Comparison of ENCODE assay signal across 27 cellular contexts in genomic region chr1:210321552-210321951, GRCh38. TPM values are rescaled to one million over a fixed set of nuclear protein-coding genes. Genes with fewer than 3 reads are reported as not detected.
DNase-seq lines count a peak whose midpoint lies in the region; ATAC-seq, FAIRE-seq and TF ChIP-seq lines count a peak whose summit lies in the region.
"Had no signal": no experiment of that assay in that cellular context is flagged by ENCODE, and none has a peak within 500 bp of the region (broad histone marks: within the 10 kb centered on the region; RNA-seq: fewer than 3 reads in every experiment).

No MANE protein-coding gene starts in this region.

- no peaks in the 10 kb centered on the region for H3K9me3 ChIP-seq in astrocyte (ENCODE audit: insufficient read depth, low read depth, low read length)
- H3K9me3 ChIP-seq: esophagus muscularis mucosa, left lung, Peyer's patch, transverse colon had no signal

- ATAC-seq in foreskin keratinocyte (peak; percentile 98), left colon (no peak)
- ATAC-seq: activated T-cell treated with anti-CD3 and anti-CD28 coated beads, Interleukin-2, amount 50 U/mL, for 4 hours; left lung; stimulated activated naive CD8-positive, alpha-beta T cell treated with anti-CD3 and anti-CD28 coated beads, Interleukin-15, amount 100 ng/mL, for 72 hours had no signal

- H3K4me2 ChIP-seq in astrocyte (ENCODE audit: low read length) = no peak overlapping the region

- H3K36me3 Mint-ChIP-seq in astrocyte (ENCODE audit: low read depth, unreplicated experiment) = no peaks in the 10 kb centered on the region

- DNase-seq in NCI-H1436 (lab: John Stamatoyannopoulos, UW) (peak; percentile 76), NCI-H1436 treated with DMSO at 0.1 percent for 48 hours (lab: John Stamatoyannopoulos, UW) (no peak), astrocyte (ENCODE audit: low read depth) (no peak), foreskin keratinocyte (peak; percentile 66 to 88), ureter (ENCODE audit: low spot score) (peak; percentile 65), DMS 273 treated with DMSO at 0.1 percent for 48 hours (lab: John Stamatoyannopoulos, UW) (no peak), left colon (no peak)
- no peak for DNase-seq in stimulated activated CD4-positive, alpha-beta T cell treated with anti-CD3 and anti-CD28 coated beads, Interleukin-4, amount 100 ng/mL, for 4 hours
- DNase-seq: 8988T; activated CD4-positive, CD25-positive, alpha-beta regulatory T cell treated with anti-CD3 and anti-CD28 coated beads, Interleukin-2, amount 50 U/mL, for 72 hours; activated naive CD4-positive, alpha-beta T cell treated with anti-CD3 and anti-CD28 coated beads for 36 hours; activated T-cell treated with anti-CD3 and anti-CD28 coated beads, Interleukin-2, amount 50 U/mL, for 4 hours; AML-193; anterior cingulate cortex; EL; left lung; MM.1S; NCI-H1694 treated with DMSO at 0.1 percent for 48 hours; NK-92 treated with Interleukin-12 subunit alpha and Interleukin-12 subunit beta, amount 100 ng/mL, for 24 hours; Peyer's patch; stimulated activated CD4-positive, alpha-beta T cell treated with anti-CD3 and anti-CD28 coated beads, Interleukin-4, amount 100 ng/mL, for 1 hour; stimulated activated naive CD8-positive, alpha-beta T cell treated with anti-CD3 and anti-CD28 coated beads, Interleukin-15, amount 100 ng/mL, for 72 hours; T1000; transverse colon had no signal

- no peaks in the 10 kb centered on the region for H3K36me3 ChIP-seq in astrocyte (ENCODE audit: insufficient read depth, low read length)
- H3K36me3 ChIP-seq: esophagus muscularis mucosa, left lung, Peyer's patch had no signal

- H3K9ac ChIP-seq in astrocyte (ENCODE audit: low read length) = no peak overlapping the region

- H3K4me3 ChIP-seq in astrocyte (ENCODE audit: insufficient read depth, low read depth, low read length) = no peak overlapping the region
- H3K4me3 ChIP-seq: esophagus muscularis mucosa, left lung, Peyer's patch, transverse colon had no signal

- peaks cover 3% of the 10 kb centered on the region for H3K27me3 ChIP-seq in astrocyte (ENCODE audit: insufficient read depth, low read length)
- peaks cover 2% of the 10 kb centered on the region for H3K27me3 ChIP-seq in foreskin keratinocyte
- H3K27me3 ChIP-seq: esophagus muscularis mucosa, left lung, Peyer's patch, transverse colon had no signal

- H3K79me2 ChIP-seq in astrocyte (ENCODE audit: insufficient read depth, low read length) = no peaks in the 10 kb centered on the region

- H4K20me1 ChIP-seq in astrocyte (ENCODE audit: insufficient read depth, low read length) = no peaks in the 10 kb centered on the region

- H2AFZ ChIP-seq in astrocyte (ENCODE audit: low read depth, low read length) = no peak overlapping the region

- intact Hi-C loops in left colon (cut with DNase I, micrococcal nuclease) = no loop called here

- H3K27me3 Mint-ChIP-seq in astrocyte (ENCODE audit: low read depth, unreplicated experiment) = no peaks in the 10 kb centered on the region

- H3K9me3 Mint-ChIP-seq in astrocyte (ENCODE audit: unreplicated experiment) = peaks cover 6% of the 10 kb centered on the region
- H3K9me3 Mint-ChIP-seq: activated T-cell treated with anti-CD3 and anti-CD28 coated beads, Interleukin-2, amount 50 U/mL, for 4 hours had no signal

- H3K4me3 Mint-ChIP-seq in astrocyte (ENCODE audit: unreplicated experiment) = no peak overlapping the region
- H3K4me3 Mint-ChIP-seq: activated naive CD4-positive, alpha-beta T cell treated with anti-CD3 and anti-CD28 coated beads for 36 hours; activated T-cell treated with anti-CD3 and anti-CD28 coated beads, Interleukin-2, amount 50 U/mL, for 4 hours; IgD-negative memory B cell; stimulated activated naive CD8-positive, alpha-beta T cell treated with anti-CD3 and anti-CD28 coated beads, Interleukin-15, amount 100 ng/mL, for 72 hours had no signal

- H3K27ac ChIP-seq in astrocyte (ENCODE audit: low read depth, low read length) (no peak overlapping the region), foreskin keratinocyte (peak overlapping the region; percentile 7)
- H3K27ac ChIP-seq: esophagus muscularis mucosa, HL-60, left lung, Peyer's patch, transverse colon had no signal

- H3K27ac Mint-ChIP-seq in astrocyte (ENCODE audit: unreplicated experiment) = peak overlapping the region; percentile 70
- H3K27ac Mint-ChIP-seq: activated naive CD4-positive, alpha-beta T cell treated with anti-CD3 and anti-CD28 coated beads for 36 hours; stimulated activated naive CD8-positive, alpha-beta T cell treated with anti-CD3 and anti-CD28 coated beads, Interleukin-15, amount 100 ng/mL, for 72 hours had no signal

- H3K4me1 ChIP-seq in astrocyte (ENCODE audit: insufficient read depth, low read length) = no peaks in the 10 kb centered on the region
- peaks cover 12% of the 10 kb centered on the region for H3K4me1 ChIP-seq in foreskin keratinocyte
- H3K4me1 ChIP-seq: esophagus muscularis mucosa, left lung, Peyer's patch, transverse colon had no signal

- peaks cover 2% of the 10 kb centered on the region for H3K4me1 Mint-ChIP-seq in astrocyte (ENCODE audit: low read depth, unreplicated experiment)
- H3K4me1 Mint-ChIP-seq: stimulated activated naive CD8-positive, alpha-beta T cell treated with anti-CD3 and anti-CD28 coated beads, Interleukin-15, amount 100 ng/mL, for 72 hours had no signal

- no peak for TF ChIP-seq CTCF in astrocyte (IDR thresholded peaks at IDR 0.05; ENCODE audit: insufficient read depth, low read depth, low read length)
- TF ChIP-seq CTCF in foreskin keratinocyte (conservative IDR thresholded peaks at IDR 0.05) = no peak

- no peak for FAIRE-seq in astrocyte (lab: Jason Lieb, UNC)

RNA-seq across cellular contexts. Expression of gene HHAT, which starts 7.2 kb away (rescaled TPM):
- total RNA-seq in astrocyte (11.4 and 12.0 TPM in 2 replicates), foreskin keratinocyte (4.2 and 4.7 TPM in 2 replicates), ureter (19.9 TPM), left colon (1 to 10 TPM; 4.6 to 6.8 TPM)
- 2.3 and 2.5 TPM in 2 replicates for polyA plus RNA-seq in foreskin keratinocyte

Comparison
In these comparisons a context has a peak if more than half of its experiments do, and no peak if none do; other contexts are left out.
1. DNase-seq: peak in NCI-H1436 (single experiment), foreskin keratinocyte (2 of 2) and ureter (single experiment); none in NCI-H1436 treated with DMSO at 0.1 percent for 48 hours (single experiment), astrocyte (single experiment), DMS 273 treated with DMSO at 0.1 percent for 48 hours (single experiment), left colon (0 of 2) and stimulated activated CD4-positive, alpha-beta T cell treated with anti-CD3 and anti-CD28 coated beads, Interleukin-4, amount 100 ng/mL, for 4 hours (0 of 2).